In genomic region chr7:100478966-100479660, GRCh38 we compare ENCODE assay signal across 1 cellular context.
TF ChIP-seq lines count a peak whose summit lies in the region.

Gene TSC22D4 (minus strand): TSS chr7:100479214. CDS start chr7:100478038, 1,176 bp downstream.

TF ChIP-seq in HepG2, 621 proteins besides CTCF, POLR2A, EP300 and RAD21 (continued from another document and continues in another):
- TF ChIP-seq, protein P1, sequence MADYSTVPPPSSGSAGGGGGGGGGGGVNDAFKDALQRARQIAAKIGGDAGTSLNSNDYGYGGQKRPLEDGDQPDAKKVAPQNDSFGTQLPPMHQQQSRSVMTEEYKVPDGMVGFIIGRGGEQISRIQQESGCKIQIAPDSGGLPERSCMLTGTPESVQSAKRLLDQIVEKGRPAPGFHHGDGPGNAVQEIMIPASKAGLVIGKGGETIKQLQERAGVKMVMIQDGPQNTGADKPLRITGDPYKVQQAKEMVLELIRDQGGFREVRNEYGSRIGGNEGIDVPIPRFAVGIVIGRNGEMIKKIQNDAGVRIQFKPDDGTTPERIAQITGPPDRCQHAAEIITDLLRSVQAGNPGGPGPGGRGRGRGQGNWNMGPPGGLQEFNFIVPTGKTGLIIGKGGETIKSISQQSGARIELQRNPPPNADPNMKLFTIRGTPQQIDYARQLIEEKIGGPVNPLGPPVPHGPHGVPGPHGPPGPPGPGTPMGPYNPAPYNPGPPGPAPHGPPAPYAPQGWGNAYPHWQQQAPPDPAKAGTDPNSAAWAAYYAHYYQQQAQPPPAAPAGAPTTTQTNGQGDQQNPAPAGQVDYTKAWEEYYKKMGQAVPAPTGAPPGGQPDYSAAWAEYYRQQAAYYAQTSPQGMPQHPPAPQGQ (CRISPR knock-in tag; IDR thresholded peaks at IDR 0.05; ENCODE audit: borderline replicate concordance), result no peak
- no peak for TF ChIP-seq ZNF484 (CRISPR knock-in tag; IDR thresholded peaks at IDR 0.05; ENCODE audit: borderline replicate concordance, low read depth)
- peak; percentile 50; the same call in 1 of the 2 replicates for TF ChIP-seq ZNF12 (CRISPR knock-in tag; IDR thresholded peaks at IDR 0.05)
- TF ChIP-seq ZBTB44 (CRISPR knock-in tag; IDR thresholded peaks at IDR 0.05), result no peak
- TF ChIP-seq ZNF224 (CRISPR knock-in tag; IDR thresholded peaks at IDR 0.05), result no peak
- TF ChIP-seq ISL2 (CRISPR knock-in tag; IDR thresholded peaks at IDR 0.05), result 0 out of 2 replicates have a peak, but pooled peaks have one; percentile 23
- TF ChIP-seq ZNF614 (CRISPR knock-in tag; IDR thresholded peaks at IDR 0.05; ENCODE audit: borderline replicate concordance), result 0 out of 2 replicates have a peak, but pooled peaks have one; percentile 23
- no peak for TF ChIP-seq ZNF503 (CRISPR knock-in tag; IDR thresholded peaks at IDR 0.05)
- no peak for TF ChIP-seq SNAPC2 (CRISPR knock-in tag; IDR thresholded peaks at IDR 0.05)
- no peak for TF ChIP-seq JUND (CRISPR knock-in tag; IDR thresholded peaks at IDR 0.05)
- TF ChIP-seq, protein P2, sequence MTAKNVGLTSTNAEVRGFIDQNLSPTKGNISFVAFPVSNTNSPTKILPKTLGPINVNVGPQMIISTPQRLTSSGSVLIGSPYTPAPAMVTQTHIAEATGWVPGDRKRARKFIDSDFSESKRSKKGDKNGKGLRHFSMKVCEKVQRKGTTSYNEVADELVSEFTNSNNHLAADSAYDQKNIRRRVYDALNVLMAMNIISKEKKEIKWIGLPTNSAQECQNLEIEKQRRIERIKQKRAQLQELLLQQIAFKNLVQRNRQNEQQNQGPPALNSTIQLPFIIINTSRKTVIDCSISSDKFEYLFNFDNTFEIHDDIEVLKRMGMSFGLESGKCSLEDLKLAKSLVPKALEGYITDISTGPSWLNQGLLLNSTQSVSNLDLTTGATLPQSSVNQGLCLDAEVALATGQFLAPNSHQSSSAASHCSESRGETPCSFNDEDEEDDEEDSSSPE (CRISPR knock-in tag; IDR thresholded peaks at IDR 0.05), result no peak
- 0 out of 2 replicates have a peak, but pooled peaks have one; percentile 69 for TF ChIP-seq MAF1 (CRISPR knock-in tag; IDR thresholded peaks at IDR 0.05; ENCODE audit: borderline replicate concordance)
- no peak for TF ChIP-seq CBFB (CRISPR knock-in tag; IDR thresholded peaks at IDR 0.05)
- TF ChIP-seq, protein P3, sequence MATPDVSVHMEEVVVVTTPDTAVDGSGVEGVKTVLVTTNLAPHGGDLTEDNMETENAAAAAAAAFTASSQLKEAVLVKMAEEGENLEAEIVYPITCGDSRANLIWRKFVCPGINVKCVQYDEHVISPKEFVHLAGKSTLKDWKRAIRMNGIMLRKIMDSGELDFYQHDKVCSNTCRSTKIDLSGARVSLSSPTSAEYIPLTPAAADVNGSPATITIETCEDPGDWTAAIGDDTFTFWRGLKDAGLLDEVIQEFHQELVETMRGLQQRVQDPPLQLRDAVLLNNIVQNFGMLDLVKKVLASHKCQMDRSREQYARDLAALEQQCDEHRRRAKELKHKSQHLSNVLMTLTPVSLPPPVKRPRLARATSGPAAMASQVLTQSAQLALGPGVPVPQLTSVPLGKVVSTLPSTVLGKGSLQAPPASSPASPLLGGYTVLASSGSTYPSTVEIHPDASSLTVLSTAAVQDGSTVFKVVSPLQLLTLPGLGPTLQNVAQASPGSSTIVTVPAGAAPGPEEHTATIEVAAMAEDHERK (CRISPR knock-in tag; IDR thresholded peaks at IDR 0.05; ENCODE audit: low read depth), result no peak
- no peak for TF ChIP-seq ZNF30 (CRISPR knock-in tag; IDR thresholded peaks at IDR 0.05)
- no peak for TF ChIP-seq ZNF557 (CRISPR knock-in tag; IDR thresholded peaks at IDR 0.05)
- TF ChIP-seq RFX5 (IDR thresholded peaks at IDR 0.05; ENCODE audit: low read depth, low read length), result no peak
- TF ChIP-seq ZNF230 (CRISPR knock-in tag; IDR thresholded peaks at IDR 0.05), result no peak
- peak; percentile 44; the same call in 1 of the 2 replicates for TF ChIP-seq YEATS4 (CRISPR knock-in tag; IDR thresholded peaks at IDR 0.05; ENCODE audit: borderline replicate concordance)
- TF ChIP-seq NAIF1 (CRISPR knock-in tag; IDR thresholded peaks at IDR 0.05; ENCODE audit: borderline replicate concordance), result no peak
- TF ChIP-seq, protein P4, sequence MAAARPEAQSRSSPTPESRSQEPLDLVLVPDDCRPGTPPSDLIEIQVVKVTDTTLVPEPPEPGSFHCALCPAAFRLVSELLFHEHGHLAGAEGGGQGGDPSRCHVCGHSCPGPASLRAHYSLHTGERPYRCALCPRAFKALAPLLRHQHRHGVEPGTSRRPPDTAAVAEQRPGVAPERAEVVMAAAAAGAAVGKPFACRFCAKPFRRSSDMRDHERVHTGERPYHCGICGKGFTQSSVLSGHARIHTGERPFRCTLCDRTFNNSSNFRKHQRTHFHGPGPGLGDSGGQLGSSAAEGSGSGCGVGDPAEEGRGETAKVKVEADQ (CRISPR knock-in tag; IDR thresholded peaks at IDR 0.05; ENCODE audit: borderline replicate concordance), result 0 out of 2 replicates have a peak, but pooled peaks have one; percentile 68
- TF ChIP-seq SOX5 (CRISPR knock-in tag; IDR thresholded peaks at IDR 0.05; ENCODE audit: borderline replicate concordance), result no peak
- no peak for TF ChIP-seq CENPX (CRISPR knock-in tag; IDR thresholded peaks at IDR 0.05)
- TF ChIP-seq ZNF850 (CRISPR knock-in tag; conservative IDR thresholded peaks at IDR 0.05), result no peak
- TF ChIP-seq HNF4G (IDR thresholded peaks at IDR 0.05; ENCODE audit: borderline replicate concordance, low read depth, low read length), result no peak
- no peak for TF ChIP-seq HNF4G (CRISPR knock-in tag; IDR thresholded peaks at IDR 0.05; ENCODE audit: borderline replicate concordance, low read depth)
- TF ChIP-seq, protein P5, sequence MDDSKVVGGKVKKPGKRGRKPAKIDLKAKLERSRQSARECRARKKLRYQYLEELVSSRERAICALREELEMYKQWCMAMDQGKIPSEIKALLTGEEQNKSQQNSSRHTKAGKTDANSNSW (CRISPR knock-in tag; IDR thresholded peaks at IDR 0.05; ENCODE audit: borderline replicate concordance), result no peak
- peak; percentile 26; the same call in 1 of the 2 replicates for TF ChIP-seq SPEN (CRISPR knock-in tag; IDR thresholded peaks at IDR 0.05; ENCODE audit: low read depth)
- TF ChIP-seq, protein P6, sequence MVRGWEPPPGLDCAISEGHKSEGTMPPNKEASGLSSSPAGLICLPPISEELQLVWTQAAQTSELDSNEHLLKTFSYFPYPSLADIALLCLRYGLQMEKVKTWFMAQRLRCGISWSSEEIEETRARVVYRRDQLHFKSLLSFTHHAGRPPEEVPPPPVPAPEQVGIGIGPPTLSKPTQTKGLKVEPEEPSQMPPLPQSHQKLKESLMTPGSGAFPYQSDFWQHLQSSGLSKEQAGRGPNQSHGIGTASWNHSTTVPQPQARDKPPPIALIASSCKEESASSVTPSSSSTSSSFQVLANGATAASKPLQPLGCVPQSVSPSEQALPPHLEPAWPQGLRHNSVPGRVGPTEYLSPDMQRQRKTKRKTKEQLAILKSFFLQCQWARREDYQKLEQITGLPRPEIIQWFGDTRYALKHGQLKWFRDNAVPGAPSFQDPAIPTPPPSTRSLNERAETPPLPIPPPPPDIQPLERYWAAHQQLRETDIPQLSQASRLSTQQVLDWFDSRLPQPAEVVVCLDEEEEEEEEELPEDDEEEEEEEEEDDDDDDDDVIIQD (CRISPR knock-in tag; IDR thresholded peaks at IDR 0.05; ENCODE audit: low read depth), result no peak
- no peak for TF ChIP-seq ZNF180 (CRISPR knock-in tag; IDR thresholded peaks at IDR 0.05; ENCODE audit: borderline replicate concordance, low read depth)
- TF ChIP-seq HNF1B (CRISPR knock-in tag; IDR thresholded peaks at IDR 0.05), result peak; percentile 62; the same call in 1 of the 2 replicates
- TF ChIP-seq THAP11 (CRISPR knock-in tag; IDR thresholded peaks at IDR 0.05), result no peak
- no peak for TF ChIP-seq NBN (conservative IDR thresholded peaks at IDR 0.05)
- no peak for TF ChIP-seq CCAR2 (optimal IDR thresholded peaks at IDR 0.05; ENCODE audit: low read depth, low read length)
- no peak for TF ChIP-seq CBX2 (IDR thresholded peaks at IDR 0.05; ENCODE audit: low read depth, low read length)
- TF ChIP-seq CBX2 (CRISPR knock-in tag; IDR thresholded peaks at IDR 0.05; ENCODE audit: low read depth), result no peak
- TF ChIP-seq RELA (CRISPR knock-in tag; IDR thresholded peaks at IDR 0.05), result no peak
- TF ChIP-seq FOXK2 (IDR thresholded peaks at IDR 0.05), result peak; percentile 46; the same call in 1 of the 2 replicates
- no peak for TF ChIP-seq ZNF749 (CRISPR knock-in tag; IDR thresholded peaks at IDR 0.05; ENCODE audit: borderline replicate concordance)
- no peak for TF ChIP-seq PAF1 (CRISPR knock-in tag; IDR thresholded peaks at IDR 0.05)
- TF ChIP-seq, protein P7, sequence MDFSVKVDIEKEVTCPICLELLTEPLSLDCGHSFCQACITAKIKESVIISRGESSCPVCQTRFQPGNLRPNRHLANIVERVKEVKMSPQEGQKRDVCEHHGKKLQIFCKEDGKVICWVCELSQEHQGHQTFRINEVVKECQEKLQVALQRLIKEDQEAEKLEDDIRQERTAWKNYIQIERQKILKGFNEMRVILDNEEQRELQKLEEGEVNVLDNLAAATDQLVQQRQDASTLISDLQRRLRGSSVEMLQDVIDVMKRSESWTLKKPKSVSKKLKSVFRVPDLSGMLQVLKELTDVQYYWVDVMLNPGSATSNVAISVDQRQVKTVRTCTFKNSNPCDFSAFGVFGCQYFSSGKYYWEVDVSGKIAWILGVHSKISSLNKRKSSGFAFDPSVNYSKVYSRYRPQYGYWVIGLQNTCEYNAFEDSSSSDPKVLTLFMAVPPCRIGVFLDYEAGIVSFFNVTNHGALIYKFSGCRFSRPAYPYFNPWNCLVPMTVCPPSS (IDR thresholded peaks at IDR 0.05), result no peak
- no peak for TF ChIP-seq ERF (CRISPR knock-in tag; IDR thresholded peaks at IDR 0.05)
- TF ChIP-seq ZFAT (CRISPR knock-in tag; conservative IDR thresholded peaks at IDR 0.05), result no peak
- no peak for TF ChIP-seq KDM1A (CRISPR knock-in tag; IDR thresholded peaks at IDR 0.05)
- TF ChIP-seq ZKSCAN5 (CRISPR knock-in tag; IDR thresholded peaks at IDR 0.05), result no peak
- 0 out of 2 replicates have a peak, but pooled peaks have one; percentile 12 for TF ChIP-seq GATA4 (IDR thresholded peaks at IDR 0.05; ENCODE audit: borderline replicate concordance, low read depth)
- no peak for TF ChIP-seq ZFP62 (CRISPR knock-in tag; IDR thresholded peaks at IDR 0.05)
- TF ChIP-seq, protein P8, sequence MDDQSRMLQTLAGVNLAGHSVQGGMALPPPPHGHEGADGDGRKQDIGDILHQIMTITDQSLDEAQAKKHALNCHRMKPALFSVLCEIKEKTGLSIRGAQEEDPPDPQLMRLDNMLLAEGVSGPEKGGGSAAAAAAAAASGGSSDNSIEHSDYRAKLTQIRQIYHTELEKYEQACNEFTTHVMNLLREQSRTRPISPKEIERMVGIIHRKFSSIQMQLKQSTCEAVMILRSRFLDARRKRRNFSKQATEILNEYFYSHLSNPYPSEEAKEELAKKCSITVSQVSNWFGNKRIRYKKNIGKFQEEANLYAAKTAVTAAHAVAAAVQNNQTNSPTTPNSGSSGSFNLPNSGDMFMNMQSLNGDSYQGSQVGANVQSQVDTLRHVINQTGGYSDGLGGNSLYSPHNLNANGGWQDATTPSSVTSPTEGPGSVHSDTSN (CRISPR knock-in tag; IDR thresholded peaks at IDR 0.05; ENCODE audit: borderline replicate concordance), result no peak
- TF ChIP-seq FIP1L1 (IDR thresholded peaks at IDR 0.05; ENCODE audit: borderline replicate concordance, insufficient read depth, low read depth, low read length), result no peak
- 0 out of 2 replicates have a peak, but pooled peaks have one; percentile 34 for TF ChIP-seq MYNN (CRISPR knock-in tag; IDR thresholded peaks at IDR 0.05; ENCODE audit: low read depth)
- TF ChIP-seq NFYC (CRISPR knock-in tag; IDR thresholded peaks at IDR 0.05), result no peak
- peak; percentile 41; the same call in 1 of the 2 replicates for TF ChIP-seq GABPA (IDR thresholded peaks at IDR 0.05; ENCODE audit: low read depth, low read length)
- TF ChIP-seq GABPA (CRISPR knock-in tag; IDR thresholded peaks at IDR 0.05; ENCODE audit: low read depth), result peak; percentile 66
- no peak for TF ChIP-seq TCF12 (IDR thresholded peaks at IDR 0.05)
- no peak for TF ChIP-seq TCF12 (CRISPR knock-in tag; IDR thresholded peaks at IDR 0.05)
- no peak for TF ChIP-seq ZFP41 (CRISPR knock-in tag; IDR thresholded peaks at IDR 0.05; ENCODE audit: borderline replicate concordance)
- TF ChIP-seq ZFP36 (IDR thresholded peaks at IDR 0.05; ENCODE audit: borderline replicate concordance, low read depth, low read length, partially characterized antibody), result no peak
